18 cellular contexts compared by ENCODE assay signal in genomic region chr3:143843607-143844006, GRCh38.
"Had no signal": no experiment of that assay in that cellular context is flagged by ENCODE, and none has a peak within 500 bp of the region (broad histone marks: within the 10 kb centered on the region; RNA-seq: fewer than 3 reads in every experiment).

No MANE protein-coding gene starts in this region.

- ATAC-seq: K562, SK-N-SH treated with all-trans-retinoic acid at 6 μM for 48 hours, T-helper 17 cell had no signal

- H3K27ac Mint-ChIP-seq: IgD-negative memory B cell had no signal

- H3K4me3 ChIP-seq: K562 had no signal

- H3K36me3 Mint-ChIP-seq: IgD-negative memory B cell had no signal

- H3K27ac ChIP-seq: HL-60 had no signal

- H3K9me3 Mint-ChIP-seq: IgD-negative memory B cell had no signal

- DNase-seq: MV-4-11, NCI-H1092, NCI-H1105 treated with DMSO at 0.1 percent for 48 hours, NCI-H1417 treated with DMSO at 0.1 percent for 48 hours, NCI-H146, NCI-H1694 treated with DMSO at 0.1 percent for 48 hours, NCI-H1930, NCI-H2081 treated with DMSO at 0.1 percent for 48 hours, NCI-H2227 treated with DMSO at 0.1 percent for 48 hours, NCI-H526, RPMI8226, SHP77, T-helper 1 cell, T-helper 17 cell had no signal

- H3K27me3 Mint-ChIP-seq: IgD-negative memory B cell, T-helper 17 cell had no signal
